Comparison of ENCODE assay signal across 33 cellular contexts in genomic region chr10:111762114-111762513, GRCh38.
DNase-seq lines count a peak whose midpoint lies in the region; ATAC-seq and TF ChIP-seq lines count a peak whose summit lies in the region.
"Had no signal": no experiment of that assay in that cellular context is flagged by ENCODE, and none has a peak within 500 bp of the region (broad histone marks: within the 10 kb centered on the region; RNA-seq: fewer than 3 reads in every experiment).

No MANE protein-coding gene starts in this region.

- H3K36me3 ChIP-seq in neural progenitor cell = no peaks in the 10 kb centered on the region
- H3K36me3 ChIP-seq in right atrium auricular region = no peaks in the 10 kb centered on the region
- no peaks in the 10 kb centered on the region for H3K36me3 ChIP-seq in body of pancreas (replicated peaks in 1 of 2; ENCODE audit: insufficient read depth in 1 of 2, low read depth in 2 of 2)
- H3K36me3 ChIP-seq: heart left ventricle, prostate gland, transverse colon had no signal

- no peak overlapping the region for H2AFZ ChIP-seq in neural progenitor cell (replicated peaks)

- no peak overlapping the region for H3K4me3 Mint-ChIP-seq in neural progenitor cell
- H3K4me3 Mint-ChIP-seq: activated CD4-positive, alpha-beta memory T cell treated with anti-CD3 and anti-CD28 coated beads, Interleukin-2, amount 10 ng/mL, durations not matched to agents 7 days and 5 days; activated naive CD4-positive, alpha-beta T cell treated with anti-CD3 and anti-CD28 coated beads for 36 hours; central memory CD8-positive, alpha-beta T cell; dendritic cell treated with granulocyte-macrophage colony-stimulating factor and Interleukin-4, amounts not matched to agents 40 ng/mL and 50 ng/mL, for 4 days; naive thymus-derived CD4-positive, alpha-beta T cell; stimulated activated effector memory CD8-positive, alpha-beta T cell treated with anti-CD3 and anti-CD28 coated beads, Interleukin-12 subunit alpha, Interleukin-12 subunit beta, amount 100 ng/mL, for 72 hours had no signal

- CTCF ChIA-PET in GM10248 (lab: Yijun Ruan, JAX) = interaction anchor here (1.1 kb wide), 1 partner anchor 15 kb away, joined by 3 read pairs; no protein-coding TSS in a partner anchor

- H3K4me3 ChIP-seq in neural progenitor cell (no peak overlapping the region), right atrium auricular region (no peak overlapping the region), body of pancreas (no peak overlapping the region)
- H3K4me3 ChIP-seq: heart left ventricle, prostate gland, transverse colon had no signal

- H3K36me3 Mint-ChIP-seq in neural progenitor cell = no peaks in the 10 kb centered on the region
- H3K36me3 Mint-ChIP-seq: naive thymus-derived CD4-positive, alpha-beta T cell; stimulated activated effector memory CD8-positive, alpha-beta T cell treated with anti-CD3 and anti-CD28 coated beads, Interleukin-12 subunit alpha, Interleukin-12 subunit beta, amount 100 ng/mL, for 72 hours had no signal

- H3K4me2 ChIP-seq in neural progenitor cell = no peak overlapping the region
- H3K4me2 ChIP-seq: KMS-11 had no signal

- peaks cover 8% of the 10 kb centered on the region for H3F3A ChIP-seq in neural progenitor cell (ENCODE audit: low read depth)

- no peak for ATAC-seq in body of pancreas
- ATAC-seq: esophagus mucosa; foreskin keratinocyte; heart left ventricle; naive thymus-derived CD4-positive, alpha-beta T cell; stimulated activated effector memory CD8-positive, alpha-beta T cell treated with anti-CD3 and anti-CD28 coated beads, Interleukin-12 subunit alpha, Interleukin-12 subunit beta, amount 100 ng/mL, for 72 hours had no signal

- POLR2A ChIA-PET in GM10248 (lab: Yijun Ruan, JAX) = no interaction called here

- H3K27ac ChIP-seq in neural progenitor cell (no peak overlapping the region), right atrium auricular region (no peak overlapping the region), body of pancreas (no peak overlapping the region)
- H3K27ac ChIP-seq: foreskin keratinocyte, heart left ventricle, KMS-11, prostate gland, transverse colon had no signal

- peak; percentile 3 for TF ChIP-seq CTCF in GM10248 (IDR thresholded peaks at IDR 0.05; ENCODE audit: control extremely low read depth, extremely low read depth, low read depth, missing control alignments)
- peak; percentile 24 for TF ChIP-seq CTCF in neural progenitor cell (IDR thresholded peaks at IDR 0.05)
- no peak for TF ChIP-seq CTCF in right atrium auricular region (IDR thresholded peaks at IDR 0.05)
- TF ChIP-seq CTCF in body of pancreas (IDR thresholded peaks at IDR 0.05) = no peak

- H3K9me3 Mint-ChIP-seq in neural progenitor cell = no peaks in the 10 kb centered on the region
- H3K9me3 Mint-ChIP-seq: activated CD4-positive, alpha-beta memory T cell treated with anti-CD3 and anti-CD28 coated beads, Interleukin-2, amount 10 ng/mL, durations not matched to agents 7 days and 5 days; activated naive CD4-positive, alpha-beta T cell treated with anti-CD3 and anti-CD28 coated beads for 36 hours; central memory CD8-positive, alpha-beta T cell; dendritic cell treated with granulocyte-macrophage colony-stimulating factor and Interleukin-4, amounts not matched to agents 40 ng/mL and 50 ng/mL, for 4 days; stimulated activated effector memory CD8-positive, alpha-beta T cell treated with anti-CD3 and anti-CD28 coated beads, Interleukin-12 subunit alpha, Interleukin-12 subunit beta, amount 100 ng/mL, for 72 hours had no signal

- no peak for TF ChIP-seq POLR2A in body of pancreas (IDR thresholded peaks at IDR 0.05)

- H3K79me2 ChIP-seq in neural progenitor cell (ENCODE audit: low read depth) = no peaks in the 10 kb centered on the region

- peaks cover 2% of the 10 kb centered on the region for H3K27me3 Mint-ChIP-seq in neural progenitor cell (ENCODE audit: insufficient read depth, low read depth)
- H3K27me3 Mint-ChIP-seq: activated CD4-positive, alpha-beta memory T cell treated with anti-CD3 and anti-CD28 coated beads, Interleukin-2, amount 10 ng/mL, durations not matched to agents 7 days and 5 days; dendritic cell treated with granulocyte-macrophage colony-stimulating factor and Interleukin-4, amounts not matched to agents 40 ng/mL and 50 ng/mL, for 4 days had no signal

- 79 to 87% methylated on average over 4 of the region's 4 CpGs for WGBS in body of pancreas, 2 donors

- H3K9me3 ChIP-seq in neural progenitor cell (ENCODE audit: low read depth) (no peaks in the 10 kb centered on the region), right atrium auricular region (no peaks in the 10 kb centered on the region), body of pancreas (no peaks in the 10 kb centered on the region)
- H3K9me3 ChIP-seq: heart left ventricle, prostate gland, transverse colon had no signal

- H3K27me3 ChIP-seq in neural progenitor cell (peaks cover 33% of the 10 kb centered on the region), right atrium auricular region (no peaks in the 10 kb centered on the region), body of pancreas (no peaks in the 10 kb centered on the region)
- H3K27me3 ChIP-seq: foreskin keratinocyte, transverse colon had no signal

- H3K27ac Mint-ChIP-seq in neural progenitor cell = no peak overlapping the region
- H3K27ac Mint-ChIP-seq: activated CD4-positive, alpha-beta memory T cell treated with anti-CD3 and anti-CD28 coated beads, Interleukin-2, amount 10 ng/mL, durations not matched to agents 7 days and 5 days; activated naive CD4-positive, alpha-beta T cell treated with anti-CD3 and anti-CD28 coated beads for 36 hours; dendritic cell treated with granulocyte-macrophage colony-stimulating factor and Interleukin-4, amounts not matched to agents 40 ng/mL and 50 ng/mL, for 4 days; naive thymus-derived CD4-positive, alpha-beta T cell; stimulated activated effector memory CD8-positive, alpha-beta T cell treated with anti-CD3 and anti-CD28 coated beads, Interleukin-12 subunit alpha, Interleukin-12 subunit beta, amount 100 ng/mL, for 72 hours had no signal

- H3K9ac ChIP-seq in neural progenitor cell = no peak overlapping the region
- H3K9ac ChIP-seq: KMS-11 had no signal

- peaks cover 4% of the 10 kb centered on the region for H4K20me1 ChIP-seq in neural progenitor cell (ENCODE audit: low read depth)

- intact Hi-C loops in body of pancreas (cut with DNase I) = no loop called here

- H3K4me1 ChIP-seq in neural progenitor cell (peaks cover 12% of the 10 kb centered on the region), right atrium auricular region (no peaks in the 10 kb centered on the region), body of pancreas (no peaks in the 10 kb centered on the region)
- H3K4me1 ChIP-seq: foreskin keratinocyte, heart left ventricle, prostate gland, transverse colon had no signal

- peaks cover 4% of the 10 kb centered on the region for H3K4me1 Mint-ChIP-seq in neural progenitor cell
- H3K4me1 Mint-ChIP-seq: activated CD4-positive, alpha-beta memory T cell treated with anti-CD3 and anti-CD28 coated beads, Interleukin-2, amount 10 ng/mL, durations not matched to agents 7 days and 5 days; central memory CD8-positive, alpha-beta T cell; naive thymus-derived CD4-positive, alpha-beta T cell; stimulated activated effector memory CD8-positive, alpha-beta T cell treated with anti-CD3 and anti-CD28 coated beads, Interleukin-12 subunit alpha, Interleukin-12 subunit beta, amount 100 ng/mL, for 72 hours had no signal

- no peak for DNase-seq in GM10248 (ENCODE audit: extremely low spot score)
- peak; percentile 15 for DNase-seq in LHCN-M2 (ENCODE audit: low read depth)
- DNase-seq in RKO (ENCODE audit: low spot score) = peak; percentile 21
- no peak for DNase-seq in neural progenitor cell (ENCODE audit: low spot score)
- DNase-seq in right atrium auricular region (ENCODE audit: low spot score) = no peak
- DNase-seq in body of pancreas = no peak
- no peak for DNase-seq in NCI-H1092 (lab: John Stamatoyannopoulos, UW)
- DNase-seq: activated CD4-positive, alpha-beta memory T cell treated with anti-CD3 and anti-CD28 coated beads, Interleukin-2, amount 10 ng/mL, durations not matched to agents 7 days and 5 days; activated CD4-positive, CD25-positive, alpha-beta regulatory T cell treated with anti-CD3 and anti-CD28 coated beads, Interleukin-2, amount 50 U/mL, for 72 hours; activated naive CD4-positive, alpha-beta T cell treated with anti-CD3 and anti-CD28 coated beads for 36 hours; Calu3; DMS79; foreskin keratinocyte; GF-D8; HCEC 1CT; heart left ventricle; kidney; naive thymus-derived CD4-positive, alpha-beta T cell; NCI-H1436 treated with DMSO at 0.1 percent for 48 hours; NCI-H2107; NCI-H446; NCI-H774; nucleus accumbens; Right ventricle myocardium superior; stimulated activated CD4-positive, alpha-beta T cell treated with anti-CD3 and anti-CD28 coated beads, Interleukin-15, amount 100 ng/mL, for 24 hours; T-helper 2 cell; transverse colon had no signal

Comparison
In these comparisons a context has a peak if more than half of its experiments do, and no peak if none do; other contexts are left out.
1. DNase-seq: peak in LHCN-M2 (single experiment) and RKO (single experiment); none in GM10248 (single experiment), neural progenitor cell (single experiment), right atrium auricular region (single experiment), body of pancreas (0 of 4) and NCI-H1092 (single experiment).
2. CTCF ChIP-seq: peak in GM10248 (single experiment) and neural progenitor cell (single experiment); none in right atrium auricular region (0 of 2) and body of pancreas (0 of 7).